Comparison of ENCODE assay signal across 27 cellular contexts in genomic region chr6:46921059-46921458, GRCh38. TPM values are rescaled to one million over a fixed set of nuclear protein-coding genes. Genes with fewer than 3 reads are reported as not detected.
A peak's percentile ranks its signal among the peaks of the same experiment; 100 is the strongest.
DNase-seq lines count a peak whose midpoint lies in the region; ATAC-seq, FAIRE-seq and TF ChIP-seq lines count a peak whose summit lies in the region.
"Had no signal": no experiment of that assay in that cellular context is flagged by ENCODE, and none has a peak within 500 bp of the region (broad histone marks: within the 10 kb centered on the region; RNA-seq: fewer than 3 reads in every experiment).

No MANE protein-coding gene starts in this region.

- no peaks in the 10 kb centered on the region for H3K27me3 ChIP-seq in adrenal gland
- H3K27me3 ChIP-seq in left lung, result no peaks in the 10 kb centered on the region
- H3K27me3 ChIP-seq in stomach, result no peaks in the 10 kb centered on the region
- H3K27me3 ChIP-seq: BLaER1 treated with 17β-estradiol and CSF1 and Interleukin-3, amounts not matched to agents 10 nM and 100 nM had no signal

- DNase-seq in adrenal gland (peak in 1 of 7 donors; percentile 24), left lung (no peak), stomach (no peak)
- no peak for DNase-seq in stimulated activated CD8-positive, alpha-beta memory T cell treated with anti-CD3 and anti-CD28 coated beads, Interleukin-4, amount 100 ng/mL, for 48 hours
- DNase-seq: activated CD4-positive, alpha-beta T cell treated with anti-CD3 and anti-CD28 coated beads for 48 hours; activated naive CD4-positive, alpha-beta T cell; activated T-cell treated with anti-CD3 and anti-CD28 coated beads, Interleukin-2, amount 50 U/mL, for 4 hours; Caco-2; cortex of kidney; DMS79 treated with DMSO at 0.1 percent for 48 hours; H7; Kasumi-1; mucosa of descending colon; NCI-H1694; NCI-H510A; nephron progenitor cell; NK-92 treated with Interleukin-12 subunit alpha and Interleukin-12 subunit beta, amount 100 ng/mL, for 24 hours; T-helper 2 cell had no signal

- H3K4me3 ChIP-seq in adrenal gland (peak overlapping the region in 1 of 4 donors; percentile 3), left lung (peak overlapping the region; percentile 40 to 48), stomach (peak overlapping the region in 3 of 4 donors; percentile 2 to 22 (median 6))
- H3K4me3 ChIP-seq: BLaER1 treated with 17β-estradiol and CSF1 and Interleukin-3, amounts not matched to agents 10 nM and 100 nM; mucosa of descending colon; thoracic aorta had no signal

- H3K27ac ChIP-seq in adrenal gland (peak overlapping the region in 3 of 5 donors; percentile 46 to 78 (median 58)), left lung (peak overlapping the region; percentile 82 to 86), stomach (peak overlapping the region in 4 of 5 donors; percentile 16 to 75 (median 59))
- H3K27ac ChIP-seq: BLaER1 treated with 17β-estradiol and CSF1 and Interleukin-3, amounts not matched to agents 10 nM and 100 nM; thoracic aorta had no signal

- TF ChIP-seq CTCF in adrenal gland (IDR thresholded peaks at IDR 0.05) (no peak), left lung (IDR thresholded peaks at IDR 0.05) (no peak), stomach (IDR thresholded peaks at IDR 0.05) (no peak)

- H3K9me3 ChIP-seq in adrenal gland (replicated peaks in 1 of 3), result no peaks in the 10 kb centered on the region
- H3K9me3 ChIP-seq in left lung, result no peaks in the 10 kb centered on the region
- H3K9me3 ChIP-seq in stomach, result no peaks in the 10 kb centered on the region
- H3K9me3 ChIP-seq: BLaER1 treated with 17β-estradiol and CSF1 and Interleukin-3, amounts not matched to agents 10 nM and 100 nM; Caco-2; mucosa of descending colon; thoracic aorta had no signal

- FAIRE-seq in endometrium (lab: Jason Lieb, UNC), result peak; percentile 33
- FAIRE-seq: RCC 7860 had no signal

- H3K36me3 ChIP-seq in adrenal gland (replicated peaks in 1 of 2) (no peaks in the 10 kb centered on the region), left lung (no peaks in the 10 kb centered on the region), stomach (no peaks in the 10 kb centered on the region)
- H3K36me3 ChIP-seq: BLaER1 treated with 17β-estradiol and CSF1 and Interleukin-3, amounts not matched to agents 10 nM and 100 nM; thoracic aorta had no signal

- TF ChIP-seq POLR2A in adrenal gland (IDR thresholded peaks at IDR 0.05), result no peak
- no peak for TF ChIP-seq POLR2A in stomach (IDR thresholded peaks at IDR 0.05)

- ATAC-seq in left lung (peak; percentile 19), HG03521 (IDR thresholded peaks at IDR 0.05; ENCODE audit: unreplicated experiment) (no peak), HG03442 (IDR thresholded peaks at IDR 0.05; ENCODE audit: unreplicated experiment) (no peak), HG02981 (IDR thresholded peaks at IDR 0.05; ENCODE audit: unreplicated experiment) (no peak)
- ATAC-seq: activated T-cell treated with anti-CD3 and anti-CD28 coated beads, Interleukin-2, amount 50 U/mL, for 4 hours; mucosa of descending colon; stimulated activated memory B cell treated with anti-CD40 and anti-IgM and Interleukin-4, amounts not matched to agents 10 μg/mL and 1 μg/mL and 100 μg/mL, for 72 hours had no signal

- H3K4me1 ChIP-seq in adrenal gland (replicated peaks in 1 of 2) (peaks cover 0 to 8% of the 10 kb centered on the region in 2 donors), left lung (peaks cover 14 to 39% of the 10 kb centered on the region in 2 donors), stomach (peaks cover 10 to 19% (median 17%) of the 10 kb centered on the region in 4 donors)
- H3K4me1 ChIP-seq: BLaER1 treated with 17β-estradiol and CSF1 and Interleukin-3, amounts not matched to agents 10 nM and 100 nM; Caco-2 had no signal

- TF ChIP-seq EP300 in stomach (IDR thresholded peaks at IDR 0.05), result no peak

- intact Hi-C loops in adrenal gland (cut with DNase I), result no loop called here
- intact Hi-C loops in left lung (cut with DNase I), result no loop called here
- intact Hi-C loops in stomach (cut with DNase I; ENCODE audit: low total_unique reads), result no loop called here

- 28 to 59% (median 44%) methylated on average over 6 of the region's 6 CpGs for WGBS in adrenal gland, 4 donors
- 77 to 88% (median 80%) methylated on average over 6 of the region's 6 CpGs for WGBS in stomach, 5 donors

RNA-seq across cellular contexts. Expression of gene ADGRF5, which starts 0.7 kb away (rescaled TPM):
- total RNA-seq in adrenal gland, result 10 to 100 TPM; 38.3 to 98.5 (median 45.6) TPM
- polyA plus RNA-seq in adrenal gland, result 10 to 100 TPM; 13.3 to 30.7 (median 18.5) TPM
- total RNA-seq in left lung, result 100 to 1,000 TPM; 219 to 357 TPM
- total RNA-seq in stomach, result 10 to 100 TPM in 3 of 5 donors, 1 to 10 TPM in 1, under 1 TPM in 1; 0.29 to 34.0 (median 18.7) TPM
- polyA plus RNA-seq in stomach, result 1 to 10 TPM; 1.5 to 2.8 (median 2.4) TPM
- total RNA-seq: Caco-2 had no signal
- polyA plus RNA-seq: AG04450 had no signal
